Comparison of ENCODE assay signal across 26 cellular contexts in genomic region chr2:13195270-13195669, GRCh38.
DNase-seq lines count a peak whose midpoint lies in the region; ATAC-seq, FAIRE-seq and TF ChIP-seq lines count a peak whose summit lies in the region.
"Had no signal": no experiment of that assay in that cellular context is flagged by ENCODE, and none has a peak within 500 bp of the region (broad histone marks: within the 10 kb centered on the region; RNA-seq: fewer than 3 reads in every experiment).

No MANE protein-coding gene starts in this region.

- H3K27ac Mint-ChIP-seq in T-cell: no peak overlapping the region
- H3K27ac Mint-ChIP-seq: CD14-positive monocyte; CD4-positive, alpha-beta T cell; CD8-positive, alpha-beta memory T cell had no signal

- H3K27me3 Mint-ChIP-seq in T-cell: peaks cover 4 to 10% of the 10 kb centered on the region in 2 donors

- TF ChIP-seq CTCF in pancreas (IDR thresholded peaks at IDR 0.05): no peak
- no peak for TF ChIP-seq CTCF in omental fat pad (IDR thresholded peaks at IDR 0.05)
- TF ChIP-seq CTCF in coronary artery (IDR thresholded peaks at IDR 0.05): no peak

- no peaks in the 10 kb centered on the region for H3K9me3 Mint-ChIP-seq in T-cell
- H3K9me3 Mint-ChIP-seq: CD14-positive monocyte; CD4-positive, alpha-beta T cell; CD8-positive, alpha-beta memory T cell had no signal

- no peaks in the 10 kb centered on the region for H3K9me3 ChIP-seq in pancreas
- H3K9me3 ChIP-seq: A549; BE2C; BLaER1 treated with 17β-estradiol and CSF1 and Interleukin-3, amounts not matched to agents 10 nM and 100 nM had no signal

- no peaks in the 10 kb centered on the region for H3K4me1 ChIP-seq in pancreas
- H3K4me1 ChIP-seq: A549; BLaER1 treated with 17β-estradiol and CSF1 and Interleukin-3, amounts not matched to agents 10 nM and 100 nM had no signal

- DNase-seq in pancreas (no peak), RKO (ENCODE audit: low spot score) (no peak), omental fat pad (ENCODE audit: low spot score) (no peak), T-cell (no peak), coronary artery (ENCODE audit: low spot score) (no peak)
- DNase-seq: ACHN; AML-193; BE2C; Calu3; CD4-positive, alpha-beta T cell; CD8-positive, alpha-beta memory T cell; COR-L47; DMS53; DMS79 treated with DMSO at 0.1 percent for 48 hours; GM23248; H7 had no signal

- H3K4me1 Mint-ChIP-seq in T-cell: no peaks in the 10 kb centered on the region
- H3K4me1 Mint-ChIP-seq: CD14-positive monocyte; CD8-positive, alpha-beta memory T cell had no signal

- 88 to 95% methylated on average over 1 of the region's 1 CpG for WGBS in pancreas, 2 donors

- no peak overlapping the region for H3K4me3 ChIP-seq in pancreas
- no peak overlapping the region for H3K4me3 ChIP-seq in coronary artery
- H3K4me3 ChIP-seq: A549; BLaER1 treated with 17β-estradiol and CSF1 and Interleukin-3, amounts not matched to agents 10 nM and 100 nM; GM23248 had no signal

- CTCF ChIA-PET in T-cell (lab: Charles Lee): no interaction called here

- H3K36me3 ChIP-seq in pancreas: no peaks in the 10 kb centered on the region
- H3K36me3 ChIP-seq: BE2C; BLaER1 treated with 17β-estradiol and CSF1 and Interleukin-3, amounts not matched to agents 10 nM and 100 nM had no signal

- H3K4me3 Mint-ChIP-seq in T-cell: no peak overlapping the region
- H3K4me3 Mint-ChIP-seq: CD14-positive monocyte; CD4-positive, alpha-beta T cell; CD8-positive, alpha-beta memory T cell had no signal

- H3K27me3 ChIP-seq in pancreas: no peaks in the 10 kb centered on the region
- H3K27me3 ChIP-seq: BE2C; BLaER1 treated with 17β-estradiol and CSF1 and Interleukin-3, amounts not matched to agents 10 nM and 100 nM had no signal

- peak; percentile 86 for FAIRE-seq in A204.1 (lab: Jason Lieb, UNC)
- FAIRE-seq in TTC549 (lab: Jason Lieb, UNC): peak; percentile 72
- peak; percentile 84 for FAIRE-seq in endometrium (lab: Jason Lieb, UNC)
- peak; percentile 88 for FAIRE-seq in pancreas (lab: Jason Lieb, UNC)
- FAIRE-seq: A549, GM12892, H1 had no signal

- H3K36me3 Mint-ChIP-seq in T-cell: no peaks in the 10 kb centered on the region
- H3K36me3 Mint-ChIP-seq: CD14-positive monocyte; CD8-positive, alpha-beta memory T cell had no signal

- intact Hi-C loops in pancreas (cut with DNase I): no loop called here

- POLR2A ChIA-PET in T-cell (lab: Charles Lee): no interaction called here

- no peak overlapping the region for H3K27ac ChIP-seq in pancreas
- no peak overlapping the region for H3K27ac ChIP-seq in coronary artery
- H3K27ac ChIP-seq: 22Rv1; A549; BLaER1 treated with 17β-estradiol and CSF1 and Interleukin-3, amounts not matched to agents 10 nM and 100 nM; GM23248 had no signal

- ATAC-seq in pancreas: no peak
- no peak for ATAC-seq in omental fat pad (ENCODE audit: low FRiP score)
- ATAC-seq in T-cell (replicated peaks in 1 of 4): no peak
- ATAC-seq: A549, HCT116 had no signal
